Comparison of ENCODE assay signal across 21 cellular contexts in the genomic region with DNA sequence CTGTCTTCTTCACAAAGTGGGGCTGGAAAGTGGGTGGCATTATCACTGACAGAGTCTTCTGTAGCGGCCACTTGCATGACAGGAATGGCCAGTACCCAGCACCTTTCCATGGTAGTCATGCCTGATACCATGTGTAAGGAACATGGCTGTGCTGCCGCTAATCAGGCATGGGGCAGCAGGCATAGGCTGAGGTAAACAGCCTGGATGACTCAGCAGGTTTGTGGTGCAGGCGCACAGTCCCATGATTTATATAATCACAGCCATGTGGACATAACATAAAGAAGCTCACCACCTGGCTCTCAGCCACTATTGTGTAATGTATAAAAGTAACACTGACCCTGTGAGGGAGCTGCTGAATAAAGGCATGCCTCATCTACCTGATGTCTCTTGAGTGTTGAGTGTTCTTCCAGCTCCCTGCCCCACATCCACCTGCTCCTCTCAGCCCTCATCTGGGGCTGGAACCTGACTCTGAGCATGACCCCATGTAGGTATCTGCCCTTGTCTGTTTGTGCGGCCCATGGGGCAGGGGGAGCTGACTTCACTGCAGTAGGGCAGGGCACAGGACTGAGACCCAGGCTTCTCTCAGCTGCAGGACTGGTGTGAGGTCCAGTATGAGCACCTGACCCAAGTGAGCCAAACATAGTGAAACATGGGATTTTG. TPM values are rescaled to one million over a fixed set of nuclear protein-coding genes. Genes with fewer than 3 reads are reported as not detected.
A peak's percentile ranks its signal among the peaks of the same experiment; 100 is the strongest.
DNase-seq lines count a peak whose midpoint lies in the region; ATAC-seq and TF ChIP-seq lines count a peak whose summit lies in the region.
"Had no signal": no experiment of that assay in that cellular context is flagged by ENCODE, and none has a peak within 500 bp of the region (broad histone marks: within the 10 kb centered on the region; RNA-seq: fewer than 3 reads in every experiment).

No MANE protein-coding gene starts in this region.

- no peak overlapping the region for H3K4me3 ChIP-seq in mammary epithelial cell (replicated peaks in 1 of 3; ENCODE audit: insufficient read depth in 1 of 3, low read depth in 2 of 3, low read length in 3 of 3)
- H3K4me3 ChIP-seq: stomach, uterus had no signal

- H3K9me3 ChIP-seq in mammary epithelial cell (replicated peaks; ENCODE audit: insufficient read depth, low read length): peaks cover 3% of the 10 kb centered on the region
- H3K9me3 ChIP-seq: uterus had no signal

- no peaks in the 10 kb centered on the region for H3K4me1 ChIP-seq in mammary epithelial cell (ENCODE audit: insufficient read depth, low read length)
- H3K4me1 ChIP-seq: stomach, uterus had no signal

- no peak overlapping the region for H3K27ac Mint-ChIP-seq in activated naive CD4-positive, alpha-beta T cell treated with anti-CD3 and anti-CD28 coated beads for 36 hours
- H3K27ac Mint-ChIP-seq: activated CD4-positive, alpha-beta T cell treated with anti-CD3 and anti-CD28 coated beads, Interleukin-2, amount 10 ng/mL, durations not matched to agents 7 days and 5 days; activated naive CD8-positive, alpha-beta T cell treated with anti-CD3 and anti-CD28 coated beads, Interleukin-2, amount 10 ng/mL, durations not matched to agents 7 days and 5 days; activated T-cell treated with anti-CD3 and anti-CD28 coated beads, Interleukin-2, amount 50 U/mL, for 24 hours; progenitor cell of endocrine pancreas had no signal

- in situ Hi-C loops in KBM-7 (cut with MboI; ENCODE audit: low pct_unique_long_range_greater_than_20kb, low sequenced_read_pairs): loop anchor here (25.0 kb wide), 1 partner anchor 272 kb away; the partner anchor contains the start of gene ADAMTS16
- in situ Hi-C loops in mammary epithelial cell (cut with MboI; ENCODE audit: low sequenced_read_pairs in 2 of 2): loop anchor here in 1 of 2 donors (25.0 kb wide), 1 partner anchor 522 kb away; no protein-coding TSS in a partner anchor

- no peak overlapping the region for H3K4me3 Mint-ChIP-seq in activated naive CD4-positive, alpha-beta T cell treated with anti-CD3 and anti-CD28 coated beads for 36 hours
- H3K4me3 Mint-ChIP-seq: activated CD4-positive, alpha-beta T cell treated with anti-CD3 and anti-CD28 coated beads, Interleukin-2, amount 10 ng/mL, durations not matched to agents 7 days and 5 days; activated naive CD8-positive, alpha-beta T cell treated with anti-CD3 and anti-CD28 coated beads, Interleukin-2, amount 10 ng/mL, durations not matched to agents 7 days and 5 days; activated T-cell treated with anti-CD3 and anti-CD28 coated beads, Interleukin-2, amount 50 U/mL, for 24 hours had no signal

- no peak overlapping the region for H3K9ac ChIP-seq in mammary epithelial cell (ENCODE audit: insufficient read depth, low read length)

- H3K36me3 Mint-ChIP-seq in activated naive CD4-positive, alpha-beta T cell treated with anti-CD3 and anti-CD28 coated beads for 36 hours (ENCODE audit: low read depth): peaks cover 22% of the 10 kb centered on the region
- H3K36me3 Mint-ChIP-seq: activated naive CD8-positive, alpha-beta T cell treated with anti-CD3 and anti-CD28 coated beads, Interleukin-2, amount 10 ng/mL, durations not matched to agents 7 days and 5 days had no signal

- peaks cover 15% of the 10 kb centered on the region for H3K9me3 Mint-ChIP-seq in activated naive CD4-positive, alpha-beta T cell treated with anti-CD3 and anti-CD28 coated beads for 36 hours

- no peaks in the 10 kb centered on the region for H3K36me3 ChIP-seq in mammary epithelial cell (ENCODE audit: insufficient read depth, low read length)
- H3K36me3 ChIP-seq: stomach, uterus had no signal

- no peak overlapping the region for H3K4me2 ChIP-seq in mammary epithelial cell (ENCODE audit: insufficient read depth, low read depth, low read length)

- H3K79me2 ChIP-seq in mammary epithelial cell (ENCODE audit: insufficient read depth, low read length): no peaks in the 10 kb centered on the region

- no TSS peak for BruUV-seq in mammary epithelial cell (replicated peaks; lab: Mats Ljungman, UMichigan)

- H3K27ac ChIP-seq in mammary epithelial cell (ENCODE audit: insufficient read depth, low read depth, low read length): no peak overlapping the region
- H3K27ac ChIP-seq: stomach, uterus had no signal

- no peak for ATAC-seq in HG03432 (IDR thresholded peaks at IDR 0.05; ENCODE audit: unreplicated experiment)

- 93% methylated on average over 4 of the region's 4 CpGs for WGBS in mammary epithelial cell (ENCODE audit: low coverage, missing lambda C conversion rate)

- no peaks in the 10 kb centered on the region for H3K27me3 ChIP-seq in mammary epithelial cell (ENCODE audit: insufficient read depth, low read length)
- H3K27me3 ChIP-seq: stomach, uterus had no signal

- dilution Hi-C loops in mammary epithelial cell (cut with HindIII; ENCODE audit: low sequenced_read_pairs): no loop called here

- no peaks in the 10 kb centered on the region for H4K20me1 ChIP-seq in mammary epithelial cell (ENCODE audit: insufficient read depth, low read length)

- H3K4me1 Mint-ChIP-seq in activated naive CD4-positive, alpha-beta T cell treated with anti-CD3 and anti-CD28 coated beads for 36 hours (ENCODE audit: low read depth): no peaks in the 10 kb centered on the region
- H3K4me1 Mint-ChIP-seq: activated CD4-positive, alpha-beta T cell treated with anti-CD3 and anti-CD28 coated beads, Interleukin-2, amount 10 ng/mL, durations not matched to agents 7 days and 5 days; activated naive CD8-positive, alpha-beta T cell treated with anti-CD3 and anti-CD28 coated beads, Interleukin-2, amount 10 ng/mL, durations not matched to agents 7 days and 5 days; naive B cell had no signal

- peak; percentile 27 for DNase-seq in activated naive CD4-positive, alpha-beta T cell treated with anti-CD3 and anti-CD28 coated beads for 36 hours
- no peak for DNase-seq in activated naive CD4-positive, alpha-beta T cell treated with Interleukin-2 at 50 U/mL for 16 hours
- peak; percentile 15 for DNase-seq in KBM-7
- DNase-seq in mammary epithelial cell: peak; percentile 17
- DNase-seq in stimulated activated CD8-positive, alpha-beta memory T cell treated with anti-CD3 and anti-CD28 coated beads, Interleukin-4, amount 100 ng/mL, for 48 hours: peak; percentile 32
- no peak for DNase-seq in glomerular visceral epithelial cell (ENCODE audit: extremely low spot score)
- DNase-seq in occipital lobe (lab: John Stamatoyannopoulos, UW): no peak
- DNase-seq: activated CD4-positive, alpha-beta T cell treated with anti-CD3 and anti-CD28 coated beads, Interleukin-2, amount 10 ng/mL, durations not matched to agents 7 days and 5 days; activated naive CD8-positive, alpha-beta T cell treated with anti-CD3 and anti-CD28 coated beads, Interleukin-2, amount 10 ng/mL, durations not matched to agents 7 days and 5 days; activated T-cell treated with anti-CD3 and anti-CD28 coated beads, Interleukin-2, amount 50 U/mL, for 24 hours; Calu3; central memory CD4-positive, alpha-beta T cell; effector memory CD4-positive, alpha-beta T cell; naive B cell; NCI-H1092 treated with DMSO at 0.1 percent for 48 hours; SIG-M5; stomach; T1000; uterus had no signal

- intact Hi-C loops in activated naive CD4-positive, alpha-beta T cell treated with anti-CD3 and anti-CD28 coated beads for 36 hours (cut with micrococcal nuclease): no loop called here
- intact Hi-C loops in mammary epithelial cell (cut with micrococcal nuclease): no loop called here

- H3K27me3 Mint-ChIP-seq in activated naive CD4-positive, alpha-beta T cell treated with anti-CD3 and anti-CD28 coated beads for 36 hours (ENCODE audit: low read depth): no peaks in the 10 kb centered on the region
- H3K27me3 Mint-ChIP-seq: activated CD4-positive, alpha-beta T cell treated with anti-CD3 and anti-CD28 coated beads, Interleukin-2, amount 10 ng/mL, durations not matched to agents 7 days and 5 days; activated naive CD8-positive, alpha-beta T cell treated with anti-CD3 and anti-CD28 coated beads, Interleukin-2, amount 10 ng/mL, durations not matched to agents 7 days and 5 days; activated T-cell treated with anti-CD3 and anti-CD28 coated beads, Interleukin-2, amount 50 U/mL, for 24 hours; naive B cell; progenitor cell of endocrine pancreas had no signal

- CTCF ChIA-PET in activated naive CD4-positive, alpha-beta T cell treated with anti-CD3 and anti-CD28 coated beads for 36 hours (lab: Charles Lee): interaction anchor here (0.6 to 0.8 kb wide), 2 partner anchors 8 to 12 kb away, joined by 3 read pairs; no protein-coding TSS in a partner anchor
- CTCF ChIA-PET in mammary epithelial cell (lab: Charles Lee; ENCODE audit: low non-redundant PET): no interaction called here

- no peak overlapping the region for H2AFZ ChIP-seq in mammary epithelial cell (ENCODE audit: low read depth, low read length)

- no peak for TF ChIP-seq CTCF in mammary epithelial cell (conservative IDR thresholded peaks at IDR 0.05 in 1 of 2, IDR thresholded peaks at IDR 0.05 in 1 of 2; ENCODE audit: extremely low read depth in 1 of 2, insufficient read depth in 1 of 2, low read depth in 1 of 2, low read length in 2 of 2)

RNA-seq across cellular contexts. Expression of gene ICE1, which starts 13.2 kb away (rescaled TPM):
- 10 to 100 TPM; 19.1 to 20.6 TPM for total RNA-seq in activated naive CD4-positive, alpha-beta T cell treated with anti-CD3 and anti-CD28 coated beads for 36 hours
- total RNA-seq in mammary epithelial cell: 10 to 100 TPM; 28.5 to 30.3 TPM
- polyA plus RNA-seq in mammary epithelial cell: 10.3 TPM
- 30.4 TPM for polyA minus RNA-seq in mammary epithelial cell
- total RNA-seq in occipital lobe: 57.6 TPM

Comparison
In these comparisons a context has a peak if more than half of its experiments do, and no peak if none do; other contexts are left out.
1. DNase-seq: peak in activated naive CD4-positive, alpha-beta T cell treated with anti-CD3 and anti-CD28 coated beads for 36 hours (single experiment), KBM-7 (single experiment), mammary epithelial cell (single experiment) and stimulated activated CD8-positive, alpha-beta memory T cell treated with anti-CD3 and anti-CD28 coated beads, Interleukin-4, amount 100 ng/mL, for 48 hours (single experiment); none in activated naive CD4-positive, alpha-beta T cell treated with Interleukin-2 at 50 U/mL for 16 hours (single experiment), glomerular visceral epithelial cell (single experiment) and occipital lobe (single experiment).